In genomic region chr5:140631831-140632365, GRCh38 we compare ENCODE assay signal across 9 cellular contexts. TPM values are rescaled to one million over a fixed set of nuclear protein-coding genes. Genes with fewer than 3 reads are reported as not detected.
DNase-seq lines count a peak whose midpoint lies in the region; ATAC-seq and TF ChIP-seq lines count a peak whose summit lies in the region.
"Had no signal": no experiment of that assay in that cellular context is flagged by ENCODE, and none has a peak within 500 bp of the region (broad histone marks: within the 10 kb centered on the region; RNA-seq: fewer than 3 reads in every experiment).

No MANE protein-coding gene starts in this region.

- H3K4me3 ChIP-seq in HUES6 (ENCODE audit: low read depth, low read length) (peak overlapping the region; percentile 63), adipocyte (ENCODE audit: low read length) (peak overlapping the region; percentile 76), stomach smooth muscle (ENCODE audit: low read length in 2 of 2) (peak overlapping the region; percentile 71 to 88)

- TF ChIP-seq CTCF in CD14-positive monocyte (IDR thresholded peaks at IDR 0.05): no peak
- no peak for TF ChIP-seq CTCF in type B pancreatic cell (conservative IDR thresholded peaks at IDR 0.05)

- ATAC-seq in GM19452 (IDR thresholded peaks at IDR 0.05; ENCODE audit: unreplicated experiment): peak; percentile 25

- H3K4me1 ChIP-seq in HUES6 (ENCODE audit: control insufficient read depth, insufficient read depth, low read length) (peaks cover 3% of the 10 kb centered on the region; the same call in 1 of the 2 replicates), adipocyte (ENCODE audit: control insufficient read depth, insufficient read depth, low read length) (peaks cover 32% of the 10 kb centered on the region), stomach smooth muscle (ENCODE audit: control insufficient read depth, insufficient read depth, low read length) (peaks cover 20% of the 10 kb centered on the region)

- H3K4me1 Mint-ChIP-seq in CD14-positive monocyte (peaks cover 56% of the 10 kb centered on the region), type B pancreatic cell (ENCODE audit: unreplicated experiment) (no peaks in the 10 kb centered on the region)
- H3K4me1 Mint-ChIP-seq: brain had no signal

- DNase-seq in CD14-positive monocyte (ENCODE audit: low spot score): no peak
- no peak for DNase-seq in adipocyte (ENCODE audit: low read depth)
- peak; percentile 20 for DNase-seq in iPS-NIHi11 (ENCODE audit: low spot score)
- DNase-seq in type B pancreatic cell (ENCODE audit: extremely low spot score, unreplicated experiment): no peak
- DNase-seq in NCI-H2081 (lab: John Stamatoyannopoulos, UW): no peak

- H3K4me3 Mint-ChIP-seq in CD14-positive monocyte (peak overlapping the region; percentile 92 to 100), type B pancreatic cell (no peak overlapping the region)

- H3K27me3 ChIP-seq in HUES6 (ENCODE audit: control insufficient read depth, insufficient read depth, low read length) (peaks cover 38% of the 10 kb centered on the region), adipocyte (replicated peaks; ENCODE audit: control insufficient read depth, insufficient read depth, low read length) (no peaks in the 10 kb centered on the region), stomach smooth muscle (ENCODE audit: control insufficient read depth in 1 of 2, insufficient read depth in 2 of 2, low read length in 2 of 2) (no peaks in the 10 kb centered on the region)

- H3K9ac ChIP-seq in HUES6 (ENCODE audit: low read length): no peak overlapping the region
- peak overlapping the region; percentile 59 for H3K9ac ChIP-seq in adipocyte (ENCODE audit: low read length)
- H3K9ac ChIP-seq in stomach smooth muscle (ENCODE audit: low read length in 2 of 2): peak overlapping the region; percentile 67 to 75

- peak overlapping the region; percentile 97 to 99 (median 98) for H3K27ac Mint-ChIP-seq in CD14-positive monocyte
- no peak overlapping the region for H3K27ac Mint-ChIP-seq in type B pancreatic cell
- H3K27ac Mint-ChIP-seq: brain had no signal

- no peak overlapping the region for H3K27ac ChIP-seq in HUES6 (ENCODE audit: low read depth, low read length)
- H3K27ac ChIP-seq in stomach smooth muscle (ENCODE audit: low read length): no peak overlapping the region

- peaks cover 30 to 51% of the 10 kb centered on the region in 2 donors for H3K36me3 Mint-ChIP-seq in CD14-positive monocyte
- no peaks in the 10 kb centered on the region for H3K36me3 Mint-ChIP-seq in type B pancreatic cell
- H3K36me3 Mint-ChIP-seq: brain had no signal

- intact Hi-C loops in CD14-positive monocyte (cut with micrococcal nuclease): loop anchor here (2.0 to 5.0 kb wide), 2 partner anchors 21 to 35 kb away; no protein-coding TSS in a partner anchor

- H3K36me3 ChIP-seq in HUES6 (ENCODE audit: control insufficient read depth, insufficient read depth, low read length): no peaks in the 10 kb centered on the region
- no peaks in the 10 kb centered on the region for H3K36me3 ChIP-seq in adipocyte (ENCODE audit: control insufficient read depth, insufficient read depth, low read length, severe bottlenecking)
- H3K36me3 ChIP-seq in stomach smooth muscle (ENCODE audit: control insufficient read depth in 2 of 2, insufficient read depth in 2 of 2, low read length in 2 of 2): no peaks in the 10 kb centered on the region

- H3K9me3 ChIP-seq in HUES6 (ENCODE audit: control insufficient read depth, insufficient read depth, low read depth, low read length) (peaks cover 20% of the 10 kb centered on the region), adipocyte (ENCODE audit: control insufficient read depth, low read length) (peaks cover 12% of the 10 kb centered on the region), stomach smooth muscle (ENCODE audit: control insufficient read depth in 2 of 2, low read length in 2 of 2) (no peaks in the 10 kb centered on the region)

- H3K27me3 Mint-ChIP-seq in CD14-positive monocyte (ENCODE audit: low read depth in 3 of 3) (peaks cover 0 to 5% (median 0%) of the 10 kb centered on the region in 3 donors), type B pancreatic cell (no peaks in the 10 kb centered on the region)

- H3K9me3 Mint-ChIP-seq in CD14-positive monocyte: peaks cover 4 to 17% (median 12%) of the 10 kb centered on the region in 7 donors
- no peaks in the 10 kb centered on the region for H3K9me3 Mint-ChIP-seq in type B pancreatic cell

RNA-seq across cellular contexts. Expression of gene CD14, which starts 1.1 kb away (rescaled TPM):
- 1,000 to 10,000 TPM; 2,434 to 3,095 TPM for polyA plus RNA-seq in CD14-positive monocyte
- total RNA-seq in type B pancreatic cell (ENCODE audit: low replicate concordance): 0.17 TPM in 1 of 2 replicates, not detected in the other

RNA-seq across cellular contexts. Expression of gene TMCO6, which starts 7.4 kb away (rescaled TPM):
- polyA plus RNA-seq in CD14-positive monocyte: 10 to 100 TPM in 1 of 2 donors, 1 to 10 TPM in 1; 9.8 to 12.6 TPM
- 26.2 and 29.4 TPM in 2 replicates for total RNA-seq in type B pancreatic cell (ENCODE audit: low replicate concordance)

RNA-seq across cellular contexts. Expression of gene NDUFA2, which starts 15.5 kb away (rescaled TPM):
- polyA plus RNA-seq in CD14-positive monocyte: 100 to 1,000 TPM; 207 to 246 TPM
- total RNA-seq in type B pancreatic cell (ENCODE audit: low replicate concordance): 65.0 and 66.4 TPM in 2 replicates

RNA-seq across cellular contexts. Expression of gene IK, which starts 15.7 kb away (rescaled TPM):
- polyA plus RNA-seq in CD14-positive monocyte: 10 to 100 TPM; 58.3 to 86.6 TPM
- 81.9 and 100 TPM in 2 replicates for total RNA-seq in type B pancreatic cell (ENCODE audit: low replicate concordance)

RNA-seq across cellular contexts. Expression of gene WDR55, which starts 32.8 kb away (rescaled TPM):
- polyA plus RNA-seq in CD14-positive monocyte: 10 to 100 TPM; 11.2 to 13.3 TPM
- 29.4 and 32.4 TPM in 2 replicates for total RNA-seq in type B pancreatic cell (ENCODE audit: low replicate concordance)
